20 cellular contexts compared by ENCODE assay signal in the genomic region with DNA sequence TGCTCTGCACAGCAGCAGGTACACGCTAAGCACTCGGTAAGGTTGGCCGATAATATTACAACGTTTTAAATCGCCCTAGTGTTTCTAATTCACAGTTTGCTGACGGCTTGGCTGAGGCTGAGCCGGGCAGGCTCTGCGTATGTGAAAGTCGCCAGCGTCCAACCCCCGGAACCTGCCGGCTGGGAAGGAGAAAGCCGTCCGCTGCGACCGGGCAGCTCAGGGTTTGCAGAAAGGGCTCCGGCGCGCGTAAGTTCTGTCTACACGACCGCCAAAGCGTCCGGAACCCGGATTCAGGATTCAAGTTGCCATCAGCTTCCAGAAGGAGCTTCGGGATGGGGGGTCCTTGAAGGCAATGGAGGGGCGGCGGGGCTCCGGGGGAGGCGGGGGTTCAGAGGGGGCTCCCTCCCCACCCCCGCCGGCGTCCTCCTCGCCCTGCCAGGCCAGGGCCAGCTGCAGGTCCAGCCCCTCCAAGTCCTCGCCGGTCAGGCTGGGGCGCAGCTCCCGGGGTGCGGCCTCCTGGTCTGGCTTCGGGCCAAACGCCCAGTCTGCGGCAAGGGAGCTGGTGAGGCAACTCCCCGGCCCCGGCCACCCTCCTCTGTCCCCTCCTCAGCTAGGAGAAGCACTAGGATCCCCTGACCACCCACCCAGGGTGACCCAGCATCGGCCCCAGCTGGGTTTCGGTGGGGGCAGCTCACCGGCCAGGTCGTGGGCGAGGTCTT. TPM values are rescaled to one million over a fixed set of nuclear protein-coding genes. Genes with fewer than 3 reads are reported as not detected.
DNase-seq lines count a peak whose midpoint lies in the region; ATAC-seq lines count a peak whose summit lies in the region.
"Had no signal": no experiment of that assay in that cellular context is flagged by ENCODE, and none has a peak within 500 bp of the region (broad histone marks: within the 10 kb centered on the region; RNA-seq: fewer than 3 reads in every experiment).

No MANE protein-coding gene starts in this region.

- H3K4me3 Mint-ChIP-seq in CD4-positive, alpha-beta memory T cell, result no peak overlapping the region
- no peak overlapping the region for H3K4me3 Mint-ChIP-seq in activated T-cell treated with anti-CD3 and anti-CD28 coated beads, Interleukin-2, amount 50 U/mL, for 72 hours
- H3K4me3 Mint-ChIP-seq: activated CD8-positive, alpha-beta memory T cell treated with anti-CD3 and anti-CD28 coated beads, Interleukin-2, amount 10 ng/mL, durations not matched to agents 7 days and 5 days; CD4-positive, alpha-beta T cell; T-helper 17 cell had no signal

- H3K4me1 Mint-ChIP-seq in CD4-positive, alpha-beta memory T cell, result peaks cover 4 to 17% (median 11%) of the 10 kb centered on the region in 4 donors
- H3K4me1 Mint-ChIP-seq in activated T-cell treated with anti-CD3 and anti-CD28 coated beads, Interleukin-2, amount 50 U/mL, for 72 hours (ENCODE audit: low read depth), result peaks cover 8% of the 10 kb centered on the region

- peak; percentile 51 for DNase-seq in NCI-H748 (lab: John Stamatoyannopoulos, UW; ENCODE audit: unreplicated experiment)
- no peak for DNase-seq in NCI-H748 treated with DMSO at 0.1 percent for 48 hours (lab: John Stamatoyannopoulos, UW)
- no peak for DNase-seq in SJCRH30
- DNase-seq in CD4-positive, alpha-beta memory T cell, result no peak
- DNase-seq in activated T-cell treated with anti-CD3 and anti-CD28 coated beads, Interleukin-2, amount 50 U/mL, for 72 hours, result no peak
- DNase-seq: activated CD4-positive, alpha-beta T cell treated with anti-CD3 and anti-CD28 coated beads for 1 hour; activated CD8-positive, alpha-beta memory T cell treated with anti-CD3 and anti-CD28 coated beads, Interleukin-2, amount 10 ng/mL, durations not matched to agents 7 days and 5 days; activated gamma-delta T cell; CD4-positive, alpha-beta T cell; foreskin keratinocyte; MM.1S; NCI-H1930; stimulated activated naive CD4-positive, alpha-beta T cell treated with Interleukin-2 at 50 U/mL for 16 hours; T-helper 17 cell had no signal

- intact Hi-C loops in CD4-positive, alpha-beta memory T cell (cut with micrococcal nuclease), result no loop called here

- H3K27ac Mint-ChIP-seq in CD4-positive, alpha-beta memory T cell, result no peak overlapping the region
- H3K27ac Mint-ChIP-seq in activated T-cell treated with anti-CD3 and anti-CD28 coated beads, Interleukin-2, amount 50 U/mL, for 72 hours, result no peak overlapping the region
- H3K27ac Mint-ChIP-seq: activated CD8-positive, alpha-beta memory T cell treated with anti-CD3 and anti-CD28 coated beads, Interleukin-2, amount 10 ng/mL, durations not matched to agents 7 days and 5 days; CD4-positive, alpha-beta T cell; progenitor cell of endocrine pancreas had no signal

- H3K36me3 Mint-ChIP-seq in CD4-positive, alpha-beta memory T cell, result no peaks in the 10 kb centered on the region
- H3K36me3 Mint-ChIP-seq in activated T-cell treated with anti-CD3 and anti-CD28 coated beads, Interleukin-2, amount 50 U/mL, for 72 hours (ENCODE audit: insufficient read depth in 2 of 2), result no peaks in the 10 kb centered on the region
- H3K36me3 Mint-ChIP-seq: activated CD8-positive, alpha-beta memory T cell treated with anti-CD3 and anti-CD28 coated beads, Interleukin-2, amount 10 ng/mL, durations not matched to agents 7 days and 5 days had no signal

- H3K9me3 Mint-ChIP-seq in CD4-positive, alpha-beta memory T cell, result peaks cover 0 to 1% (median 0%) of the 10 kb centered on the region in 8 donors
- H3K9me3 Mint-ChIP-seq in activated T-cell treated with anti-CD3 and anti-CD28 coated beads, Interleukin-2, amount 50 U/mL, for 72 hours, result no peaks in the 10 kb centered on the region
- H3K9me3 Mint-ChIP-seq: CD4-positive, alpha-beta T cell had no signal

- ATAC-seq in activated T-cell treated with anti-CD3 and anti-CD28 coated beads, Interleukin-2, amount 50 U/mL, for 72 hours (replicated peaks in 1 of 2), result no peak
- ATAC-seq: activated CD8-positive, alpha-beta memory T cell treated with anti-CD3 and anti-CD28 coated beads, Interleukin-2, amount 10 ng/mL, durations not matched to agents 7 days and 5 days; foreskin keratinocyte; HCT116; T-helper 17 cell had no signal

- H3K27ac ChIP-seq in SJCRH30 (no peak overlapping the region), rectal smooth muscle tissue (ENCODE audit: low read depth, low read length) (no peak overlapping the region)
- no peak overlapping the region for H3K27ac ChIP-seq in CD4-positive, alpha-beta memory T cell (ENCODE audit: low read depth, low read length)
- H3K27ac ChIP-seq: foreskin keratinocyte had no signal

- H3K36me3 ChIP-seq in SJCRH30, result no peaks in the 10 kb centered on the region
- no peaks in the 10 kb centered on the region for H3K36me3 ChIP-seq in rectal smooth muscle tissue (ENCODE audit: control insufficient read depth, insufficient read depth, low read length)
- no peaks in the 10 kb centered on the region for H3K36me3 ChIP-seq in CD4-positive, alpha-beta memory T cell (ENCODE audit: insufficient read depth, low read length)

- H3K27me3 ChIP-seq in SJCRH30, result peaks cover 38% of the 10 kb centered on the region
- peaks cover 5% of the 10 kb centered on the region for H3K27me3 ChIP-seq in rectal smooth muscle tissue (ENCODE audit: control insufficient read depth, insufficient read depth, low read length)
- H3K27me3 ChIP-seq in CD4-positive, alpha-beta memory T cell (ENCODE audit: insufficient read depth, low read length), result no peaks in the 10 kb centered on the region

- no peak overlapping the region for H3K9ac ChIP-seq in rectal smooth muscle tissue (ENCODE audit: low read length)

- POLR2A ChIA-PET in CD4-positive, alpha-beta memory T cell (lab: Charles Lee; ENCODE audit: partially characterized antibody), result interaction anchor here (1.8 kb wide), 1 partner anchor 18 kb away, joined by 4 read pairs; the partner anchor contains the start of gene DOHH

- H3K4me1 ChIP-seq in SJCRH30, result peaks cover 3% of the 10 kb centered on the region; the same call in 1 of the 2 replicates
- H3K4me1 ChIP-seq in rectal smooth muscle tissue (ENCODE audit: control insufficient read depth, insufficient read depth, low read length), result no peaks in the 10 kb centered on the region
- peaks cover 15% of the 10 kb centered on the region for H3K4me1 ChIP-seq in CD4-positive, alpha-beta memory T cell (ENCODE audit: insufficient read depth, low read length)
- H3K4me1 ChIP-seq: foreskin keratinocyte had no signal

- peak overlapping the region; percentile 17; the same call in 1 of the 2 replicates for H3K4me3 ChIP-seq in SJCRH30
- H3K4me3 ChIP-seq in rectal smooth muscle tissue (ENCODE audit: low read length), result peak overlapping the region; percentile 44
- H3K4me3 ChIP-seq in CD4-positive, alpha-beta memory T cell (ENCODE audit: low read length in 2 of 2), result no peak overlapping the region

- CTCF ChIA-PET in CD4-positive, alpha-beta memory T cell (lab: Charles Lee; ENCODE audit: partially characterized antibody), result interaction anchor here (1.5 kb wide), 1 partner anchor 178 kb away, joined by 5 read pairs; no protein-coding TSS in a partner anchor

- peaks cover 0 to 2% of the 10 kb centered on the region in 2 donors for H3K27me3 Mint-ChIP-seq in CD4-positive, alpha-beta memory T cell
- peaks cover 5% of the 10 kb centered on the region for H3K27me3 Mint-ChIP-seq in activated T-cell treated with anti-CD3 and anti-CD28 coated beads, Interleukin-2, amount 50 U/mL, for 72 hours (ENCODE audit: low read depth)
- H3K27me3 Mint-ChIP-seq: activated CD8-positive, alpha-beta memory T cell treated with anti-CD3 and anti-CD28 coated beads, Interleukin-2, amount 10 ng/mL, durations not matched to agents 7 days and 5 days; T-helper 17 cell had no signal

- no peaks in the 10 kb centered on the region for H3K9me3 ChIP-seq in SJCRH30 (replicated peaks)
- H3K9me3 ChIP-seq in CD4-positive, alpha-beta memory T cell (ENCODE audit: control insufficient read depth in 1 of 2, low read length in 2 of 2), result no peaks in the 10 kb centered on the region

RNA-seq across cellular contexts. Expression of gene SMIM44, which starts 0.6 kb away (rescaled TPM):
- total RNA-seq in SJCRH30 (2014; rRNA removed; shearing (Covaris generic)), result not detected in 2 replicates
- not detected for total RNA-seq in CD4-positive, alpha-beta memory T cell
- polyA plus RNA-seq in CD4-positive, alpha-beta memory T cell, result not detected
- not detected for total RNA-seq in activated T-cell treated with anti-CD3 and anti-CD28 coated beads, Interleukin-2, amount 50 U/mL, for 72 hours
- total RNA-seq: A673; activated CD8-positive, alpha-beta memory T cell treated with anti-CD3 and anti-CD28 coated beads, Interleukin-2, amount 10 ng/mL, durations not matched to agents 7 days and 5 days; CD4-positive, alpha-beta T cell; cerebellum; foreskin keratinocyte; progenitor cell of endocrine pancreas; T-helper 17 cell; urinary bladder had no signal
- polyA plus RNA-seq: foreskin keratinocyte, urinary bladder had no signal

RNA-seq across cellular contexts. Expression of gene SMIM24, which starts 2.3 kb away (rescaled TPM):
- total RNA-seq in SJCRH30 (2014; rRNA removed; shearing (Covaris generic)), result not detected in 2 replicates
- total RNA-seq in CD4-positive, alpha-beta memory T cell, result not detected
- not detected for polyA plus RNA-seq in CD4-positive, alpha-beta memory T cell
- total RNA-seq in activated T-cell treated with anti-CD3 and anti-CD28 coated beads, Interleukin-2, amount 50 U/mL, for 72 hours, result under 1 TPM; 0.62 to 0.88 TPM
- total RNA-seq: A673; CD4-positive, alpha-beta T cell; foreskin keratinocyte; T-helper 17 cell; urinary bladder had no signal
- polyA plus RNA-seq: urinary bladder had no signal

RNA-seq across cellular contexts. Expression of gene DOHH, which starts 17.8 kb away (rescaled TPM):
- total RNA-seq in SJCRH30 (2014; rRNA removed; shearing (Covaris generic)), result 11.7 and 12.3 TPM in 2 replicates
- total RNA-seq in CD4-positive, alpha-beta memory T cell, result 1 to 10 TPM; 8.3 TPM
- polyA plus RNA-seq in CD4-positive, alpha-beta memory T cell, result 10 to 100 TPM in 1 of 2 donors, 1 to 10 TPM in 1; 3.1 to 13.0 TPM
- total RNA-seq in activated T-cell treated with anti-CD3 and anti-CD28 coated beads, Interleukin-2, amount 50 U/mL, for 72 hours, result 10 to 100 TPM; 12.3 to 13.5 TPM

RNA-seq across cellular contexts. Expression of gene FZR1, which starts 23.4 kb away (rescaled TPM):
- 31.4 and 31.8 TPM in 2 replicates for total RNA-seq in SJCRH30 (2014; rRNA removed; shearing (Covaris generic))
- total RNA-seq in CD4-positive, alpha-beta memory T cell, result 10 to 100 TPM; 73.3 to 73.7 TPM
- polyA plus RNA-seq in CD4-positive, alpha-beta memory T cell, result 10 to 100 TPM in 1 of 2 donors, 1 to 10 TPM in 1; 7.1 to 16.0 TPM
- total RNA-seq in activated T-cell treated with anti-CD3 and anti-CD28 coated beads, Interleukin-2, amount 50 U/mL, for 72 hours, result 10 to 100 TPM; 66.2 to 85.9 TPM

RNA-seq across cellular contexts. Expression of gene TEKTIP1, which starts 56.3 kb away (rescaled TPM):
- not detected in 2 replicates for total RNA-seq in SJCRH30 (2014; rRNA removed; shearing (Covaris generic))
- 10 to 100 TPM in 1 of 2 experiments, 1 to 10 TPM in 1; 8.1 to 10.6 TPM for total RNA-seq in CD4-positive, alpha-beta memory T cell
- under 1 TPM in 1 of 2 donors, not detected in 1; 0.55 TPM for polyA plus RNA-seq in CD4-positive, alpha-beta memory T cell
- total RNA-seq in activated T-cell treated with anti-CD3 and anti-CD28 coated beads, Interleukin-2, amount 50 U/mL, for 72 hours, result 10 to 100 TPM in 1 of 2 donors, 1 to 10 TPM in 1; 4.6 to 10.7 TPM
- total RNA-seq: foreskin keratinocyte, urinary bladder had no signal
- polyA plus RNA-seq: foreskin keratinocyte had no signal

Comparison
In these comparisons a context has a peak if more than half of its experiments do, and no peak if none do; other contexts are left out.
1. H3K4me3 ChIP-seq: peak in SJCRH30 (single experiment) and rectal smooth muscle tissue (single experiment); none in CD4-positive, alpha-beta memory T cell (0 of 2).